8 cellular contexts compared by ENCODE assay signal in the genomic region with DNA sequence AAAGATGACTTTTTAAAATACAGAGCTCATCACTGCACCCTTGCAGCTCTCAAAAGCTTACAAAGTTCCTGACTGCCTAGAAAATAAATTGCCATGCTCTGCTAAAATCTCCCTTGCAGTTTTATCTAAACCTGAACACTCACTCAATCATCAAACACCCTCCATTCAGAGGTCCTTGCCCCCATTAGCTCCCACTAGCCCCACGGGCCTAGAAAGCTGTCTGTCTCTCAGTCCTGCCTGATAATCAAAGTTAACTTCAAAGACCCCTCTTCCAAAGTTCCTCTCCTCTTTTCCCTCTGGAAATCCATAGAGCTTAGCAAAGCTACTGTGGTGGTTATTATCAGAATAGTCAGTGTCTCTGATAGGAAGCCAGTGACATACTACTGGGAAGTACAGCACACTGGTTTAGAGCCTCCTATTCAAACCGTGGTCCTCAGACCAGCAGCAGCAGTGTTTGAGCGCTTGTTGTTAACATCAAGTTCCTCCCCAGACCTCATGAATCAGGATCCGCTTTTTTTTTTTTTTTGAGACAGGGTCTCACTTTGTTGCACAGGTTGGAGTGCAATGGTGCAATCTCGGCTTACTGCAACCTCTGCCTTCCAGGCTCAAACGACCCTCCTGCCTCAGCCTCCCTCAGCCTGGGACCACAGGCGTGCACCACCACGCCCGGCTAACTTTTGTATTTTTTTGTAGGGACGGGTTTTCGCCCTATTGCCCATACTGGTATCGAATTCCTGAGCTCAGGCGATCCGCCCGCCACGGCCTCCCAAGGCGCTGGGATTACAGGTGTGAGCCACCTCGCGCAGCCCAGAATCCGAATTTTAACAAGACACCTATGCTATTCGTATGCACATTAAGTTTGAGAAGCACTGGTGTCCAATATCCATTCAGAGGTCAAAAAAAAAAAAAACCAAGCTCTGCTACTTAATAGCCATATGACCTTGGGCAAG. TPM values are rescaled to one million over a fixed set of nuclear protein-coding genes. Genes with fewer than 3 reads are reported as not detected.
DNase-seq lines count a peak whose midpoint lies in the region; ATAC-seq and TF ChIP-seq lines count a peak whose summit lies in the region.

No MANE protein-coding gene starts in this region.

- peak overlapping the region; percentile 93 for H3K4me3 Mint-ChIP-seq in activated naive CD4-positive, alpha-beta T cell treated with anti-CD3 and anti-CD28 coated beads, Interleukin-2, amount 50 U/mL, for 24 hours

- peak overlapping the region; percentile 76 for H3K27ac Mint-ChIP-seq in activated naive CD4-positive, alpha-beta T cell treated with anti-CD3 and anti-CD28 coated beads, Interleukin-2, amount 50 U/mL, for 24 hours

- no peaks in the 10 kb centered on the region for H3K9me3 ChIP-seq in ascending aorta
- H3K9me3 ChIP-seq in lung (ENCODE audit: control insufficient read depth in 2 of 2, insufficient read depth in 1 of 2, low read length in 1 of 2): no peaks in the 10 kb centered on the region
- no peaks in the 10 kb centered on the region for H3K9me3 ChIP-seq in upper lobe of right lung

- no peak for ATAC-seq in lung (ENCODE audit: insufficient read depth, low FRiP score)
- ATAC-seq in upper lobe of right lung: no peak
- no peak for ATAC-seq in HG02885 (IDR thresholded peaks at IDR 0.05; ENCODE audit: poor library complexity, unreplicated experiment)

- peaks cover 48% of the 10 kb centered on the region for H3K4me1 Mint-ChIP-seq in activated naive CD4-positive, alpha-beta T cell treated with anti-CD3 and anti-CD28 coated beads, Interleukin-2, amount 50 U/mL, for 24 hours

- DNase-seq in activated naive CD4-positive, alpha-beta T cell treated with Interleukin-2 at 50 U/mL for 16 hours: no peak
- DNase-seq in ascending aorta (ENCODE audit: low spot score in 2 of 2) (no peak), lung (ENCODE audit: low spot score) (no peak), upper lobe of right lung (no peak), NCI-H1930 (lab: John Stamatoyannopoulos, UW) (no peak), NCI-H526 treated with DMSO at 0.1 percent for 48 hours (lab: John Stamatoyannopoulos, UW) (no peak)

- no peaks in the 10 kb centered on the region for H3K27me3 ChIP-seq in ascending aorta
- H3K27me3 ChIP-seq in lung (ENCODE audit: control insufficient read depth, insufficient read depth): no peaks in the 10 kb centered on the region
- no peaks in the 10 kb centered on the region for H3K27me3 ChIP-seq in upper lobe of right lung

- H3K4me3 ChIP-seq in ascending aorta (peak overlapping the region; percentile 85 to 86), lung (peak overlapping the region; percentile 94), upper lobe of right lung (peak overlapping the region; percentile 97)

- peak overlapping the region in 1 of 2 donors; percentile 86 for H3K27ac ChIP-seq in ascending aorta
- no peak overlapping the region for H3K27ac ChIP-seq in lung (ENCODE audit: low read depth in 1 of 2, low read length in 1 of 2)
- H3K27ac ChIP-seq in upper lobe of right lung: peak overlapping the region; percentile 88

- peaks cover 10 to 28% of the 10 kb centered on the region in 2 donors for H3K4me1 ChIP-seq in ascending aorta
- peaks cover 11 to 22% of the 10 kb centered on the region in 2 donors for H3K4me1 ChIP-seq in lung (ENCODE audit: control insufficient read depth in 2 of 2, insufficient read depth in 2 of 2, low read length in 2 of 2)
- H3K4me1 ChIP-seq in upper lobe of right lung: peaks cover 41% of the 10 kb centered on the region

- H3K36me3 ChIP-seq in ascending aorta (no peaks in the 10 kb centered on the region), lung (ENCODE audit: control insufficient read depth in 2 of 2, insufficient read depth in 2 of 2, low read length in 2 of 2) (no peaks in the 10 kb centered on the region), upper lobe of right lung (no peaks in the 10 kb centered on the region)

- H3K9me3 Mint-ChIP-seq in activated naive CD4-positive, alpha-beta T cell treated with anti-CD3 and anti-CD28 coated beads, Interleukin-2, amount 50 U/mL, for 24 hours: no peaks in the 10 kb centered on the region

- WGBS in lung, 2 donors: 24 to 34% methylated on average over 21 of the region's 21 CpGs

- H3K36me3 Mint-ChIP-seq in activated naive CD4-positive, alpha-beta T cell treated with anti-CD3 and anti-CD28 coated beads, Interleukin-2, amount 50 U/mL, for 24 hours: no peaks in the 10 kb centered on the region

- no peak for TF ChIP-seq CTCF in ascending aorta (IDR thresholded peaks at IDR 0.05)
- no peak for TF ChIP-seq CTCF in lung (IDR thresholded peaks at IDR 0.05; ENCODE audit: control extremely low read depth, extremely low read depth)
- no peak for TF ChIP-seq CTCF in upper lobe of right lung (IDR thresholded peaks at IDR 0.05)

- no peaks in the 10 kb centered on the region for H3K27me3 Mint-ChIP-seq in activated naive CD4-positive, alpha-beta T cell treated with anti-CD3 and anti-CD28 coated beads, Interleukin-2, amount 50 U/mL, for 24 hours

- intact Hi-C loops in ascending aorta (cut with DNase I) (loop anchor here (5.0 kb wide), 1 partner anchor 344 kb away; no protein-coding TSS in a partner anchor), upper lobe of right lung (cut with DNase I) (no loop called here)

RNA-seq across cellular contexts. Expression of gene NDUFC2, which starts 1.2 kb away (rescaled TPM):
- total RNA-seq in ascending aorta (112 TPM), lung (100 to 1,000 TPM in 1 of 2 donors, 10 to 100 TPM in 1; 55.7 to 190 TPM), upper lobe of right lung (140 TPM)
- 100 to 1,000 TPM; 160 to 182 TPM for polyA plus RNA-seq in lung

RNA-seq across cellular contexts. Expression of gene THRSP, which starts 14.8 kb away (rescaled TPM):
- total RNA-seq in ascending aorta: not detected
- total RNA-seq in lung: not detected
- under 1 TPM; 0.03 to 0.12 TPM for polyA plus RNA-seq in lung
- total RNA-seq in upper lobe of right lung: not detected

RNA-seq across cellular contexts. Expression of gene KCTD14, which starts 55.4 kb away (rescaled TPM):
- total RNA-seq in ascending aorta: 0.96 TPM
- total RNA-seq in lung: 10 to 100 TPM in 1 of 2 donors, 1 to 10 TPM in 1; 6.4 to 21.3 TPM
- 10 to 100 TPM; 14.8 to 24.0 TPM for polyA plus RNA-seq in lung
- 13.6 TPM for total RNA-seq in upper lobe of right lung
